Comparison of ENCODE assay signal across 8 cellular contexts in the genomic region with DNA sequence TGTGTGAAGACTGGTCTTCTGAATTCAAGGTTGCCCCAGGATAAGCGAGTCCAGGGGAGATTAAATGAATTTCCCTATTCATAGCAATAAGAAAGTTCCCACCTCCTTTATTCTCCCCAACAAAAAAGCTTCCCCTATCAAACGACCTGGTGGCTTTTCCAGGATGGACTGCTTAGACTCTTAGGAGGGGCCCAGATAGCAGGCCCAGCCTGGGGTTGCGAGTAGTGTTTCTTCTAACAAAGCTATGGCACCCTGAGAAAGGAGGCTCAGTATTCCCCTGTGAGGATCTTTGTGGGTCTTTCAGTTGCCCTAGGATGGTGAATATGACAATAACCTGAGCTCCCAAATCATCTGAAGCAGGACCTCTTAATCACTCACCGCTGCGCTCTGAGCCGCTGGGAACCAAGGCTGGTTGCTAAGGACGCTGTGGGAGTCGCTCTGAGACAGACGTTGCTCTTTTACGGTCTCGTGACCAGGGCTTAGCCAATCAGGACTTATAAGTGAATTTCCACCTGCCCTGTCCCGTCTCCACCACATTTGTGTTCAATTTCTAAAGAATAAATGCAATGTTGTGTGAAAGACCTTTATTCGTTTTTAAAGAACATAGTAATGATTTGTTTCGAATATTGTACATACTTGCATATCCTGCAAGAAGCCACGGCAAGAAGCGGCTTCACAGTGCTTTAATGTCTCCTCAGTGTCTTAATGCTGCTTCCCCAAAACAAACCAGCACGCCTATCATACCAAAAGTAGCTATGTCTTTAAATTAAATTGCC. TPM values are rescaled to one million over a fixed set of nuclear protein-coding genes. Genes with fewer than 3 reads are reported as not detected.
DNase-seq lines count a peak whose midpoint lies in the region; ATAC-seq and TF ChIP-seq lines count a peak whose summit lies in the region.

Gene TMEM232, minus strand, starts transcription at position 423 of the 776 bp plus-strand sequence. CDS start 59,319 bp downstream, outside the sequence.

- in situ Hi-C loops in transverse colon (cut with MboI; ENCODE audit: low pct_ligation_motif_present in 1 of 4, low pct_unique_long_range_greater_than_20kb in 1 of 4, low sequenced_read_pairs in 3 of 4) = no loop called here

- H3K4me1 ChIP-seq in left ventricle myocardium inferior (peaks cover 10% of the 10 kb centered on the region), transverse colon (peaks cover 0 to 3% (median 0%) of the 10 kb centered on the region in 4 donors)

- TF ChIP-seq EP300 in transverse colon (IDR thresholded peaks at IDR 0.05; ENCODE audit: low read depth) = no peak

- no peaks in the 10 kb centered on the region for H3K9me3 Mint-ChIP-seq in T-cell

- CTCF ChIA-PET in T-cell (lab: Charles Lee) = interaction anchor here (0.5 to 1.0 kb wide), 4 partner anchors 10 to 1832 kb away, joined by 3 to 6 read pairs (median 4); partner anchors contain the start of gene SLC25A46 (in 1 of the 2)

- peak within 1 kb of the TSS; percentile 30 to 71 for H3K27ac Mint-ChIP-seq in T-cell

- peak within 1 kb of the TSS; percentile 81 to 91 (median 87) for H3K4me3 Mint-ChIP-seq in T-cell

- H3K36me3 ChIP-seq in left ventricle myocardium inferior = no peaks in the 10 kb centered on the region
- H3K36me3 ChIP-seq in transverse colon = no peaks in the 10 kb centered on the region

- TF ChIP-seq POLR2A in transverse colon (IDR thresholded peaks at IDR 0.05) = no peak

- intact Hi-C loops in left ventricle myocardium inferior (cut with micrococcal nuclease) = no loop called here
- intact Hi-C loops in posterior vena cava (cut with DNase I) = no loop called here
- intact Hi-C loops in transverse colon (cut with DNase I; ENCODE audit: low total_unique reads) = no loop called here

- DNase-seq in COR-L47 (lab: John Stamatoyannopoulos, UW) (peak; percentile 78), LNCaP clone FGC (ENCODE audit: low read depth) (peak; percentile 71), T-cell (peak; percentile 15 to 86 (median 70)), left ventricle myocardium inferior (peak; percentile 51), posterior vena cava (ENCODE audit: low spot score) (peak; percentile 84), transverse colon (peak; percentile 76)

- 19 to 39% methylated on average over 14 to 17 of the region's 17 CpGs for WGBS in transverse colon (ENCODE audit: low coverage in 1 of 2), 2 donors

- peak within 1 kb of the TSS; percentile 66 for H3K4me3 ChIP-seq in LNCaP clone FGC (ENCODE audit: low read depth, low read length)
- peak within 1 kb of the TSS; percentile 62 for H3K4me3 ChIP-seq in left ventricle myocardium inferior
- peak within 1 kb of the TSS in 3 of 4 donors; percentile 33 to 56 (median 47) for H3K4me3 ChIP-seq in transverse colon

- ATAC-seq in GM21576 (IDR thresholded peaks at IDR 0.05; ENCODE audit: unreplicated experiment) (peak; percentile 99), T-cell (replicated peaks in 1 of 4) (peak; percentile 99 to 100 (median 100))

- H3K4me1 Mint-ChIP-seq in T-cell = peaks cover 3 to 9% (median 5%) of the 10 kb centered on the region in 3 donors

- POLR2A ChIA-PET in T-cell (lab: Charles Lee) = no interaction called here

- no peaks in the 10 kb centered on the region for H3K36me3 Mint-ChIP-seq in T-cell

- H3K27ac ChIP-seq in angular gyrus (ENCODE audit: low read depth, low read length) (peak within 1 kb of the TSS; percentile 45), left ventricle myocardium inferior (replicated peaks) (peak within 1 kb of the TSS; percentile 36), transverse colon (peak within 1 kb of the TSS in 3 of 4 donors; percentile 21 to 68 (median 29))

- H3K9me3 ChIP-seq in left ventricle myocardium inferior (replicated peaks) = no peaks in the 10 kb centered on the region
- no peaks in the 10 kb centered on the region for H3K9me3 ChIP-seq in transverse colon

- H3K27me3 ChIP-seq in left ventricle myocardium inferior (ENCODE audit: low read depth) (no peaks in the 10 kb centered on the region), transverse colon (no peaks in the 10 kb centered on the region)

- TF ChIP-seq CTCF in LNCaP clone FGC (IDR thresholded peaks at IDR 0.05; ENCODE audit: control insufficient read depth, extremely low read depth, insufficient read depth) (no peak), left ventricle myocardium inferior (IDR thresholded peaks at IDR 0.05; ENCODE audit: borderline replicate concordance) (no peak), transverse colon (IDR thresholded peaks at IDR 0.05) (no peak)

- peaks cover 0 to 3% of the 10 kb centered on the region in 2 donors for H3K27me3 Mint-ChIP-seq in T-cell

RNA-seq across cellular contexts. Expression of gene TMEM232, which starts in this region (rescaled TPM):
- total RNA-seq in T-cell (1 to 10 TPM; 1.1 to 2.9 (median 1.5) TPM), left ventricle myocardium inferior (3.6 TPM), posterior vena cava (1 to 10 TPM; 2.4 to 2.5 TPM), transverse colon (10 to 100 TPM in 1 of 4 donors, 1 to 10 TPM in 2, not detected in 1; 3.8 to 13.1 (median 4.1) TPM)

Comparison
In these comparisons a context has a peak if more than half of its experiments do, and no peak if none do; other contexts are left out.
1. Peak in every context shown above with its lines: DNase-seq, ATAC-seq, H3K4me3 ChIP-seq and H3K27ac ChIP-seq.